In the genomic region with DNA sequence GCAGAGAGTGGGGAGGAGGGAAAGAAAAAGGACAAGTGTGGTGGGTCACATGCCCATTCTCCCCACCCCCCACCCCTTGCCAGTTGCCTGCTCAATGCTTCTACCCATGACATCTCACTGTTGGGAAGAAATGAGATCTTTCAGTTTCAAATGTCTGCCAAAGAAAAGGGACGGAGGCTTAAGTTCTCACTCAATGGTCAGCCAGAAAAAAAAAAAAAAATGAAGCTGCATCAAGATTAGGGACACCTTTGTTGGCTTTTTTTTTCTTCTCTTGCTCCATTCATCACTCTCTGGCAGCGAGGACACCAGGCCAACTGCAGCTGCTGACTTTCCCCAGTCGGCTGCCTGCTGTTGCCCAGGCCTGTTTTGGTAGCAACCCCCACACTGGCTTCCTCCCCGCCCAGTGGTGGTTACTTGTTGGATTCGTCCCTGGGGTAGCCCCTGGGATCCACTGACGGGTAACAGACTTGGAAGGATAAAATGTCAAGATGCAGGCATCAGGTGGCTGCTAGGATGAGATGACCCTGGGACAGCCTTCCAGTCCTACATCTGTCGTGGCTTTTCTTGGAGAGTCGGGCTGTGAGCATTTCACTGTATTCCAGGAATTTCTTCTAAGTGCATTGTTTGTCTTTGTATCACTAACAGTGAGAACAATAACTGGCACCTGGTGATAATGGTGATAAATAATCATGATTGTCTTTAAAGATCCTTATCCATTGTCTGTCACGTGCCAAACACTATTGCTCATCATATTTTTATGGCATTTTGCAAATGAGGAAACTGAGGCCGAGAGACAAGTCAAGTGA, we compare ENCODE assay signal across 19 cellular contexts. TPM values are rescaled to one million over a fixed set of nuclear protein-coding genes. Genes with fewer than 3 reads are reported as not detected.
DNase-seq lines count a peak whose midpoint lies in the region; ATAC-seq and TF ChIP-seq lines count a peak whose summit lies in the region.
"Had no signal": no experiment of that assay in that cellular context is flagged by ENCODE, and none has a peak within 500 bp of the region (broad histone marks: within the 10 kb centered on the region; RNA-seq: fewer than 3 reads in every experiment).

No MANE protein-coding gene starts in this region.

- 48 to 59% (median 52%) methylated on average over 10 of the region's 10 CpGs for WGBS in stomach, 5 donors

- H3K27ac ChIP-seq in RWPE2 (ENCODE audit: poor library complexity, severe bottlenecking), result peak overlapping the region; percentile 87
- peak overlapping the region; percentile 37 to 86 (median 72) for H3K27ac ChIP-seq in stomach
- H3K27ac ChIP-seq: uterus had no signal

- H3K9me3 ChIP-seq in RWPE2 (ENCODE audit: severe bottlenecking) (no peaks in the 10 kb centered on the region), stomach (no peaks in the 10 kb centered on the region)
- H3K9me3 ChIP-seq: uterus had no signal

- intact Hi-C loops in stomach (cut with DNase I; ENCODE audit: low total_unique reads), result no loop called here

- no peak for TF ChIP-seq POLR2A in stomach (IDR thresholded peaks at IDR 0.05)

- ATAC-seq in RWPE2 (ENCODE audit: low read depth), result no peak
- ATAC-seq: effector memory CD8-positive, alpha-beta T cell; stimulated activated memory B cell treated with anti-CD40 and anti-IgM and Interleukin-4, amounts not matched to agents 10 μg/mL and 1 μg/mL and 100 μg/mL, for 72 hours had no signal

- H3K4me1 ChIP-seq in RWPE2 (ENCODE audit: insufficient read depth, poor library complexity, severe bottlenecking), result peaks cover 48% of the 10 kb centered on the region
- peaks cover 15 to 71% (median 24%) of the 10 kb centered on the region in 4 donors for H3K4me1 ChIP-seq in stomach
- H3K4me1 ChIP-seq: uterus had no signal

- H3K4me3 ChIP-seq in RWPE2 (ENCODE audit: severe bottlenecking), result no peak overlapping the region
- H3K4me3 ChIP-seq in stomach, result no peak overlapping the region
- H3K4me3 ChIP-seq: uterus had no signal

- TF ChIP-seq CTCF in RWPE2 (IDR thresholded peaks at IDR 0.05; ENCODE audit: poor library complexity, severe bottlenecking), result no peak
- TF ChIP-seq CTCF in stomach (IDR thresholded peaks at IDR 0.05), result no peak

- peak; percentile 10 for DNase-seq in LHCN-M2 (ENCODE audit: low read depth)
- DNase-seq in RWPE2 (ENCODE audit: low spot score), result no peak
- peak; percentile 34 for DNase-seq in iPS-NIHi11 (ENCODE audit: low spot score)
- no peak for DNase-seq in stomach
- no peak for DNase-seq in COR-L47 (lab: John Stamatoyannopoulos, UW)
- DNase-seq in NCI-H1930 (lab: John Stamatoyannopoulos, UW), result no peak
- DNase-seq in SHP77 treated with DMSO at 0.1 percent for 48 hours (lab: John Stamatoyannopoulos, UW), result no peak
- DNase-seq: activated CD4-positive, alpha-beta T cell treated with anti-CD3 and anti-CD28 coated beads for 1 hour; activated naive CD4-positive, alpha-beta T cell treated with anti-CD3 and anti-CD28 coated beads, Interleukin-2, amount 50 U/mL, for 16 hours; activated T-cell treated with anti-CD3 and anti-CD28 coated beads for 4 hours; DND-41; effector memory CD8-positive, alpha-beta T cell; foreskin fibroblast; H7; immature natural killer cell; mammary epithelial cell; NCI-H1105; uterus had no signal

- peaks cover 31% of the 10 kb centered on the region for H3K36me3 ChIP-seq in RWPE2 (ENCODE audit: low read depth)
- no peaks in the 10 kb centered on the region for H3K36me3 ChIP-seq in stomach
- H3K36me3 ChIP-seq: uterus had no signal

- H3K27me3 ChIP-seq in RWPE2 (ENCODE audit: insufficient read depth, poor library complexity, severe bottlenecking) (no peaks in the 10 kb centered on the region), stomach (peaks cover 0 to 7% (median 0%) of the 10 kb centered on the region in 3 donors)
- H3K27me3 ChIP-seq: uterus had no signal

- no peak for TF ChIP-seq EP300 in stomach (IDR thresholded peaks at IDR 0.05)

RNA-seq across cellular contexts. Expression of gene WWC1, which starts 9.1 kb away (rescaled TPM):
- total RNA-seq in LHCN-M2 (2014; rRNA removed), result 0.29 and 0.96 TPM in 2 replicates
- polyA plus RNA-seq in LHCN-M2 (2012), result 2.1 TPM
- total RNA-seq in stomach, result 10 to 100 TPM; 18.1 to 82.6 (median 37.4) TPM
- 10 to 100 TPM; 11.3 to 45.5 (median 16.6) TPM for polyA plus RNA-seq in stomach

Comparison
In these comparisons a context has a peak if more than half of its experiments do, and no peak if none do; other contexts are left out.
1. DNase-seq: peak in LHCN-M2 (single experiment) and iPS-NIHi11 (single experiment); none in RWPE2 (single experiment), stomach (single experiment), COR-L47 (single experiment), NCI-H1930 (0 of 2) and SHP77 treated with DMSO at 0.1 percent for 48 hours (single experiment).